In the genomic region with DNA sequence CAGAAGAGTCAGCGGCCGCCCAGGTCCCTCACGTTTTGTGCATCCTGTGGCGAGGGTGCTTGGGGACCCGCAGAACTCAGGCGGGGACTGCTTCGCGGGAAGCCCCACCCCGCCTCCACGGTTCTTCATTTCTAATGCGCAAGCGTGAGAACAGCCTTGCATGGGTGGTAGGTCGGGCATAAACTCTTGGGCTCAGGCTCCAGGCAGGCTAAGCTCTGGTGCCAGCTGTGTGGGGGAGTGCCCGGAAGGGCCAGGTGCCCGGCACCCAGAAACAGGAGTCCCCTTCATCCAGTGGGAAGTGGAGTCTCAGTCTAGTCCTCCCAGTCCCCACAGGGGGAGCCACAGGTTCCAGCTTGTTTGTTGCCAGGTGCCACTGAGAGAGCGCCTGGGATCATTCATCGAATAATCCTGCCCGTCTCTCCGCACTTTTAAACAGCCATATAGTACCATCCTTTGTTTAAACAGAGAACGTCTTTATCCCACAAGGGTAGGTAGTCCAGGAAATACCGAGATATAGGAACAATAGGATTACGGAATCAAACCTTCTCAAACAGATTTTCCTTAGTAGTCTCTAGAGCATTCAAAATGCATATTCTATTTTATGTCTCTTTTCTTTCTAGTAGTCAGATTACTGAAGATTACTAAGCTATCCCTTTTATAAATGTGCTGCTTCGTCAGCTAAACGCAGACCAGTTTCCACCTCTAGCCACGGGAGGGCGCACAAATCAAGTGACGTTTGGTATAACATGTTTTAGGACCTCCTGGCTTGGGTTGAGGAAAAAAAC, we compare ENCODE assay signal across 8 cellular contexts. TPM values are rescaled to one million over a fixed set of nuclear protein-coding genes. Genes with fewer than 3 reads are reported as not detected.
DNase-seq lines count a peak whose midpoint lies in the region; TF ChIP-seq lines count a peak whose summit lies in the region.

No MANE protein-coding gene starts in this region.

- DNase-seq in ELR (ENCODE audit: low read depth) (peak; percentile 68), NCI-H128 (lab: John Stamatoyannopoulos, UW; ENCODE audit: unreplicated experiment) (peak; percentile 59), SW 1271 (lab: John Stamatoyannopoulos, UW) (peak; percentile 1 to 17), adipocyte (ENCODE audit: low read depth) (peak; percentile 83), cardiac muscle cell (ENCODE audit: low read depth in 1 of 2, low spot score in 1 of 2) (peak; percentile 73 to 83)

- H3K4me2 ChIP-seq in parathyroid adenoma (ENCODE audit: low read length) = peak overlapping the region; percentile 36

- TF ChIP-seq CTCF in HEK293 (tag by site-specific recombination; IDR thresholded peaks at IDR 0.05) = peak; percentile 22; the same call in 1 of the 2 replicates
- TF ChIP-seq CTCF in cardiac muscle cell (IDR thresholded peaks at IDR 0.05; ENCODE audit: low read depth, low read length) = peak; percentile 56
- TF ChIP-seq CTCF in parathyroid adenoma (IDR thresholded peaks at IDR 0.05) = peak; percentile 63

- H3K9ac ChIP-seq in adipocyte (ENCODE audit: low read length) = peak overlapping the region; percentile 78
- no peak overlapping the region for H3K9ac ChIP-seq in parathyroid adenoma

- CTCF ChIA-PET in HEK293 (lab: Yijun Ruan, JAX) = interaction anchor here (0.6 to 9.6 kb wide), 41 partner anchors 7 to 1704 kb away, joined by 3 to 192 read pairs (median 4); a partner anchor contains a TSS

- POLR2A ChIA-PET in HEK293 (lab: Yijun Ruan, JAX) = interaction anchor here (0.7 to 1.3 kb wide), 2 partner anchors 10 to 13 kb away, joined by 3 to 7 read pairs; a partner anchor contains a TSS

- no peaks in the 10 kb centered on the region for H3K36me3 ChIP-seq in HEK293 (ENCODE audit: control insufficient read depth in 2 of 2, insufficient read depth in 1 of 2, low read length in 2 of 2)
- no peaks in the 10 kb centered on the region for H3K36me3 ChIP-seq in adipocyte (ENCODE audit: control insufficient read depth, insufficient read depth, low read length, severe bottlenecking)
- no peaks in the 10 kb centered on the region for H3K36me3 ChIP-seq in cardiac muscle cell
- H3K36me3 ChIP-seq in parathyroid adenoma (ENCODE audit: control insufficient read depth, insufficient read depth, low read length) = no peaks in the 10 kb centered on the region
- H3K36me3 ChIP-seq in urinary bladder (ENCODE audit: insufficient read depth) = no peaks in the 10 kb centered on the region

- H3K4me3 ChIP-seq in HEK293 (ENCODE audit: low read depth, low read length) (peak overlapping the region; percentile 48), adipocyte (ENCODE audit: low read length) (peak overlapping the region; percentile 82), cardiac muscle cell (peak overlapping the region; percentile 57), parathyroid adenoma (ENCODE audit: low read depth, low read length) (peak overlapping the region; percentile 43), urinary bladder (ENCODE audit: low read depth, low read length) (peak overlapping the region; percentile 14)

- no peak overlapping the region for H3K27ac ChIP-seq in HEK293 (ENCODE audit: extremely low read depth, low read depth, low read length)
- no peak overlapping the region for H3K27ac ChIP-seq in cardiac muscle cell
- peak overlapping the region; percentile 85 for H3K27ac ChIP-seq in parathyroid adenoma
- no peak overlapping the region for H3K27ac ChIP-seq in urinary bladder (ENCODE audit: low read depth)

- under 1% methylated on average over 27 of the region's 27 CpGs for WGBS in urinary bladder

- H3K4me1 ChIP-seq in HEK293 (ENCODE audit: control insufficient read depth, insufficient read depth, low read length) (no peaks in the 10 kb centered on the region), adipocyte (ENCODE audit: control insufficient read depth, insufficient read depth, low read length) (no peaks in the 10 kb centered on the region), cardiac muscle cell (ENCODE audit: low read depth) (peaks cover 3% of the 10 kb centered on the region), parathyroid adenoma (peaks cover 3% of the 10 kb centered on the region), urinary bladder (ENCODE audit: insufficient read depth) (no peaks in the 10 kb centered on the region)

- H3K9me3 ChIP-seq in HEK293 (ENCODE audit: control insufficient read depth, insufficient read depth, low read depth, low read length) (no peaks in the 10 kb centered on the region), adipocyte (ENCODE audit: control insufficient read depth, low read length) (no peaks in the 10 kb centered on the region), cardiac muscle cell (ENCODE audit: low read depth) (no peaks in the 10 kb centered on the region), parathyroid adenoma (ENCODE audit: control insufficient read depth, low read length) (no peaks in the 10 kb centered on the region)

- peak overlapping the region; percentile 80 for H2AFZ ChIP-seq in parathyroid adenoma

- H3K79me2 ChIP-seq in parathyroid adenoma = no peaks in the 10 kb centered on the region

- H3K27me3 ChIP-seq in adipocyte (replicated peaks; ENCODE audit: control insufficient read depth, insufficient read depth, low read length) (peaks cover 29% of the 10 kb centered on the region), cardiac muscle cell (no peaks in the 10 kb centered on the region), parathyroid adenoma (ENCODE audit: control insufficient read depth, insufficient read depth, low read length) (no peaks in the 10 kb centered on the region)

TF ChIP-seq in HEK293, 187 proteins besides CTCF, POLR2A, EP300 and RAD21 (continues in another document):
- no peak for TF ChIP-seq ZNF175 (tag by site-specific recombination; IDR thresholded peaks at IDR 0.05)
- TF ChIP-seq, protein P1, sequence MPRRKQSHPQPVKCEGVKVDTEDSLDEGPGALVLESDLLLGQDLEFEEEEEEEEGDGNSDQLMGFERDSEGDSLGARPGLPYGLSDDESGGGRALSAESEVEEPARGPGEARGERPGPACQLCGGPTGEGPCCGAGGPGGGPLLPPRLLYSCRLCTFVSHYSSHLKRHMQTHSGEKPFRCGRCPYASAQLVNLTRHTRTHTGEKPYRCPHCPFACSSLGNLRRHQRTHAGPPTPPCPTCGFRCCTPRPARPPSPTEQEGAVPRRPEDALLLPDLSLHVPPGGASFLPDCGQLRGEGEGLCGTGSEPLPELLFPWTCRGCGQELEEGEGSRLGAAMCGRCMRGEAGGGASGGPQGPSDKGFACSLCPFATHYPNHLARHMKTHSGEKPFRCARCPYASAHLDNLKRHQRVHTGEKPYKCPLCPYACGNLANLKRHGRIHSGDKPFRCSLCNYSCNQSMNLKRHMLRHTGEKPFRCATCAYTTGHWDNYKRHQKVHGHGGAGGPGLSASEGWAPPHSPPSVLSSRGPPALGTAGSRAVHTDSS (tag by site-specific recombination; IDR thresholded peaks at IDR 0.05) = no peak
- no peak for TF ChIP-seq SETDB1 (IDR thresholded peaks at IDR 0.05; ENCODE audit: insufficient read length, low read length)
- TF ChIP-seq, protein P2, sequence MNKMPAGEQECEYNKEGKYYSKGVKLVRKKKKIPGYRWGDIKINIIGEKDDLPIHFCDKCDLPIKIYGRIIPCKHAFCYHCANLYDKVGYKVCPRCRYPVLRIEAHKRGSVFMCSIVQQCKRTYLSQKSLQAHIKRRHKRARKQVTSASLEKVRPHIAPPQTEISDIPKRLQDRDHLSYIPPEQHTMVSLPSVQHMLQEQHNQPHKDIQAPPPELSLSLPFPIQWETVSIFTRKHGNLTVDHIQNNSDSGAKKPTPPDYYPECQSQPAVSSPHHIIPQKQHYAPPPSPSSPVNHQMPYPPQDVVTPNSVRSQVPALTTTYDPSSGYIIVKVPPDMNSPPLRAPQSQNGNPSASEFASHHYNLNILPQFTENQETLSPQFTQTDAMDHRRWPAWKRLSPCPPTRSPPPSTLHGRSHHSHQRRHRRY (tag by site-specific recombination; IDR thresholded peaks at IDR 0.05) = no peak
- TF ChIP-seq, protein P3, sequence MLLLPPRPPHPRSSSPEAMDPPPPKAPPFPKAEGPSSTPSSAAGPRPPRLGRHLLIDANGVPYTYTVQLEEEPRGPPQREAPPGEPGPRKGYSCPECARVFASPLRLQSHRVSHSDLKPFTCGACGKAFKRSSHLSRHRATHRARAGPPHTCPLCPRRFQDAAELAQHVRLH (tag by site-specific recombination; IDR thresholded peaks at IDR 0.05) = no peak
- TF ChIP-seq KLF10 (tag by site-specific recombination; IDR thresholded peaks at IDR 0.05) = 0 out of 2 replicates have a peak, but pooled peaks have one; percentile 27
- peak; percentile 77 for TF ChIP-seq ZNF654 (tag by site-specific recombination; IDR thresholded peaks at IDR 0.05; ENCODE audit: low read depth)
- TF ChIP-seq, protein P4, sequence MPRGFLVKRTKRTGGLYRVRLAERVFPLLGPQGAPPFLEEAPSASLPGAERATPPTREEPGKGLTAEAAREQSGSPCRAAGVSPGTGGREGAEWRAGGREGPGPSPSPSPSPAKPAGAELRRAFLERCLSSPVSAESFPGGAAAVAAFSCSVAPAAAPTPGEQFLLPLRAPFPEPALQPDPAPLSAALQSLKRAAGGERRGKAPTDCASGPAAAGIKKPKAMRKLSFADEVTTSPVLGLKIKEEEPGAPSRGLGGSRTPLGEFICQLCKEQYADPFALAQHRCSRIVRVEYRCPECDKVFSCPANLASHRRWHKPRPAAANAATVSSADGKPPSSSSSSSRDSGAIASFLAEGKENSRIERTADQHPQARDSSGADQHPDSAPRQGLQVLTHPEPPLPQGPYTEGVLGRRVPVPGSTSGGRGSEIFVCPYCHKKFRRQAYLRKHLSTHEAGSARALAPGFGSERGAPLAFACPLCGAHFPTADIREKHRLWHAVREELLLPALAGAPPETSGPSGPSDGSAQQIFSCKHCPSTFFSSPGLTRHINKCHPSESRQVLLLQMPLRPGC (tag by site-specific recombination; IDR thresholded peaks at IDR 0.05) = no peak
- TF ChIP-seq SCRT1 (tag by site-specific recombination; IDR thresholded peaks at IDR 0.05; ENCODE audit: borderline replicate concordance) = peak; percentile 19; the same call in 1 of the 2 replicates
- TF ChIP-seq ZNF335 (tag by site-specific recombination; conservative IDR thresholded peaks at IDR 0.05) = peak; percentile 31; the same call in 1 of the 2 replicates
- TF ChIP-seq ZNF423 (tag by site-specific recombination; IDR thresholded peaks at IDR 0.05) = 0 out of 2 replicates have a peak, but pooled peaks have one; percentile 20
- TF ChIP-seq, protein P5, sequence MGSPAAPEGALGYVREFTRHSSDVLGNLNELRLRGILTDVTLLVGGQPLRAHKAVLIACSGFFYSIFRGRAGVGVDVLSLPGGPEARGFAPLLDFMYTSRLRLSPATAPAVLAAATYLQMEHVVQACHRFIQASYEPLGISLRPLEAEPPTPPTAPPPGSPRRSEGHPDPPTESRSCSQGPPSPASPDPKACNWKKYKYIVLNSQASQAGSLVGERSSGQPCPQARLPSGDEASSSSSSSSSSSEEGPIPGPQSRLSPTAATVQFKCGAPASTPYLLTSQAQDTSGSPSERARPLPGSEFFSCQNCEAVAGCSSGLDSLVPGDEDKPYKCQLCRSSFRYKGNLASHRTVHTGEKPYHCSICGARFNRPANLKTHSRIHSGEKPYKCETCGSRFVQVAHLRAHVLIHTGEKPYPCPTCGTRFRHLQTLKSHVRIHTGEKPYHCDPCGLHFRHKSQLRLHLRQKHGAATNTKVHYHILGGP (tag by site-specific recombination; IDR thresholded peaks at IDR 0.05) = no peak

RNA-seq across cellular contexts. Expression of a gene that starts 12.7 kb away (rescaled TPM):
- total RNA-seq in cardiac muscle cell (176 and 231 TPM in 2 replicates), urinary bladder (128 TPM)
- polyA plus RNA-seq in cardiac muscle cell (448 and 459 TPM in 2 replicates), urinary bladder (121 TPM)

Comparison
In these comparisons a context has a peak if more than half of its experiments do, and no peak if none do; other contexts are left out.
1. DNase-seq: peak in every context shown above with its lines; median percentile 83 in adipocyte; 78 in cardiac muscle cell; 68 in ELR; 59 in NCI-H128; 9 in SW 1271.
2. H3K4me3 ChIP-seq: peak in every context shown above with its lines; median percentile 82 in adipocyte; 57 in cardiac muscle cell; 48 in HEK293; 43 in parathyroid adenoma; 14 in urinary bladder.